24 cellular contexts compared by ENCODE assay signal in the genomic region with DNA sequence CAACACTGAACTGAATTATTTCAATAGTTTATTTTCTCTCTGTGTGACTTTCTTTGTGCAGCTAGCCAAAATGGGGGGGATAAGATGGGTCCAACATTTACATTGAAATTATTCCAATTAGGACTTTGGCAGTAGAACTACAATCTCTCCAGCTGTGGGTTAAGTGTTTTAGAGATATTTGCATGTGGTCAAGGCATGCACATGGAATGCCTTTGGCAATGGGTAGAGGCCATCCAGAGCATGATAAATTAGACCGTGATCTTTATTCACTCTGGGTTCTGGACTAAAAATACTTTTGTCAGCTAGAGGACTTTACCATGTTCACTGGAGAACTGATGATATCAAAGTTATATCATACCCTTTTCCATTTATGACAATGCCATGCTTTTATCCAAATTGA.
A peak's percentile ranks its signal among the peaks of the same experiment; 100 is the strongest.
DNase-seq lines count a peak whose midpoint lies in the region; ATAC-seq and TF ChIP-seq lines count a peak whose summit lies in the region.
"Had no signal": no experiment of that assay in that cellular context is flagged by ENCODE, and none has a peak within 500 bp of the region (broad histone marks: within the 10 kb centered on the region; RNA-seq: fewer than 3 reads in every experiment).

No MANE protein-coding gene starts in this region.

- no peak overlapping the region for H3K9ac ChIP-seq in colonic mucosa (ENCODE audit: low read depth in 2 of 2, low read length in 2 of 2)
- H3K9ac ChIP-seq: neural progenitor cell had no signal

- no peaks in the 10 kb centered on the region for H3K36me3 ChIP-seq in colonic mucosa
- H3K36me3 ChIP-seq: neural progenitor cell had no signal

- no peaks in the 10 kb centered on the region for H3K4me1 ChIP-seq in colonic mucosa
- H3K4me1 ChIP-seq: neural progenitor cell had no signal

- TF ChIP-seq CTCF in astrocyte of the spinal cord (IDR thresholded peaks at IDR 0.05; ENCODE audit: low read depth, low read length) (no peak), GM20000 (IDR thresholded peaks at IDR 0.05; ENCODE audit: extremely low read depth, missing control alignments) (no peak), colonic mucosa (IDR thresholded peaks at IDR 0.05) (no peak)

- H3K27ac ChIP-seq in colonic mucosa: no peak overlapping the region
- H3K27ac ChIP-seq: hepatocyte, neural progenitor cell, RWPE1 had no signal

- no peaks in the 10 kb centered on the region for H3K9me3 ChIP-seq in colonic mucosa

- no peak overlapping the region for H3K4me3 ChIP-seq in astrocyte of the spinal cord (ENCODE audit: low read depth, low read length)
- H3K4me3 ChIP-seq in colonic mucosa: no peak overlapping the region
- H3K4me3 ChIP-seq: hepatocyte, lung, neural progenitor cell had no signal

- DNase-seq in NCI-H1048 (lab: John Stamatoyannopoulos, UW) (peak; percentile 80), NCI-H69 (lab: John Stamatoyannopoulos, UW) (peak; percentile 77), astrocyte of the spinal cord (ENCODE audit: low read depth, low spot score) (peak; percentile 59), left lobe of liver (ENCODE audit: low spot score) (peak; percentile 69), GM20000 (ENCODE audit: low spot score) (no peak), colonic mucosa (no peak)
- DNase-seq in stimulated activated CD4-positive, alpha-beta T cell treated with anti-CD3 and anti-CD28 coated beads, Interleukin-4, amount 100 ng/mL, for 1 hour: no peak
- DNase-seq: activated CD4-positive, alpha-beta T cell treated with anti-CD3 and anti-CD28 coated beads, Interleukin-2, amount 50 U/mL, for 48 hours; activated effector memory CD4-positive, alpha-beta T cell treated with Interleukin-2 at 50 U/mL for 16 hours; CD4-positive, alpha-beta memory T cell; DMS153; GDM1; HCEC 1CT; immature natural killer cell; NCI-H226; small intestine; stimulated activated naive CD4-positive, alpha-beta T cell; T1000 had no signal

- intact Hi-C loops in colonic mucosa (cut with DNase I): no loop called here

- in situ Hi-C loops in astrocyte of the spinal cord (cut with HindIII; ENCODE audit: low sequenced_read_pairs): no loop called here

- ATAC-seq in left lobe of liver (peak; percentile 94), HG02981 (IDR thresholded peaks at IDR 0.05; ENCODE audit: unreplicated experiment) (no peak)
- ATAC-seq: WTC11 had no signal

- H3K27me3 ChIP-seq in colonic mucosa: no peaks in the 10 kb centered on the region
- H3K27me3 ChIP-seq: hepatocyte, neural progenitor cell had no signal

Comparison
In these comparisons a context has a peak if more than half of its experiments do, and no peak if none do; other contexts are left out.
1. DNase-seq: peak in NCI-H1048 (single experiment), NCI-H69 (single experiment), astrocyte of the spinal cord (single experiment) and left lobe of liver (single experiment); none in GM20000 (single experiment), colonic mucosa (single experiment) and stimulated activated CD4-positive, alpha-beta T cell treated with anti-CD3 and anti-CD28 coated beads, Interleukin-4, amount 100 ng/mL, for 1 hour (single experiment).